ENCODE assay signal across 24 cellular contexts in the genomic region with DNA sequence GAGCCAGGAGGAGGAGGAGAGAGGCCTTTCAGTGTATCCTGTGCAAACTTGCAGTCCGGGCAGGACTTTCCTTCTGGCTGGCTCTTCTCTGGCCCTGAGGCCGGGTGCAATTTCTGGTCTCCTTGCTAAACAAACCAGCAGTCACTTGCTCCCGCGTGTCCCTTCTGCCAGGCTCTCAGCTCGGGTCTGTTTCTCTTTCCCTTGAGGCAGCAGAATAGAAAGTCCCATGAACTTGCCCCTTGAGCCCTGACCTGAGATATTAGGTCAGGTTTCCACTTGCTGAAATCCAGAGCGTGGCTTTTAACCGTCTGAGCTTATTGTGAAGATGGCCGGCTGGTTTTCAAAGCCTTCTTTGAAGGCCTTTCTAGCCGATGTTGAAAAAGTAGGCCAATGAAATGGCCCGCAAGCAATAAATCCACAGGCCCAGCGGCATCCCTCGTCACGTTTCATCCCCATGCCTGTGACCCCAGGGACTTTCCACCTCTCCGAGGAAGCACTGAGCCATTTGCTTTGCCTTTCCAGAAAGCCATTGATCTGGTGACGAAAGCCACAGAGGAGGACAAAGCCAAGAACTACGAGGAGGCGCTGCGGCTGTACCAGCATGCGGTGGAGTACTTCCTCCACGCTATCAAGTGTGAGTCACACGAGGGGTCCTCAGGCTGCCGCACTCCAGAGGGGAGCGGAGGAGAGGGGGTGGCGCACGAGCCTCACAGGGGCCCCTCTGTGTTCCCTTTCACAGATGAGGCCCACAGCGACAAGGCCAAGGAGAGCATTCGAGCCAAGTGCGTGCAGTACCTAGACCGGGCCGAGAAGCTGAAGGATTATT. TPM values are rescaled to one million over a fixed set of nuclear protein-coding genes. Genes with fewer than 3 reads are reported as not detected.
DNase-seq lines count a peak whose midpoint lies in the region; ATAC-seq, FAIRE-seq and TF ChIP-seq lines count a peak whose summit lies in the region.
"Had no signal": no experiment of that assay in that cellular context is flagged by ENCODE, and none has a peak within 500 bp of the region (broad histone marks: within the 10 kb centered on the region; RNA-seq: fewer than 3 reads in every experiment).

No MANE protein-coding gene starts in this region.

- in situ Hi-C loops in HepG2 (cut with HindIII; ENCODE audit: extremely low pct_ligation_motif_present, low pct_unique_long_range_greater_than_20kb): no loop called here

- TF ChIP-seq POLR2A in HepG2 (IDR thresholded peaks at IDR 0.05; ENCODE audit: insufficient read depth in 1 of 2, low read depth in 2 of 2, low read length in 2 of 2): no peak

- TF ChIP-seq CTCF in RWPE1 (conservative IDR thresholded peaks at IDR 0.05; ENCODE audit: low read depth): no peak
- TF ChIP-seq CTCF in HepG2 (CRISPR knock-in tag; IDR thresholded peaks at IDR 0.05): no peak

- H3K27ac ChIP-seq in RWPE1 (peak overlapping the region; percentile 18), HepG2 (ENCODE audit: extremely low read length, insufficient read depth, low read length) (peak overlapping the region; percentile 43)
- H3K27ac ChIP-seq: ascending aorta, left ventricle myocardium inferior, upper lobe of right lung had no signal

- H3K27ac Mint-ChIP-seq in stimulated activated effector memory CD8-positive, alpha-beta T cell treated with anti-CD3 and anti-CD28 coated beads, Interleukin-12 subunit alpha, Interleukin-12 subunit beta, amount 100 ng/mL, for 72 hours: peak overlapping the region; percentile 78
- H3K27ac Mint-ChIP-seq: activated CD4-positive, alpha-beta memory T cell treated with anti-CD3 and anti-CD28 coated beads, Interleukin-2, amount 10 ng/mL, durations not matched to agents 7 days and 5 days; B cell had no signal

- no peak overlapping the region for H3K9ac ChIP-seq in HepG2 (ENCODE audit: insufficient read depth, low read depth, low read length)

- intact Hi-C loops in HepG2 (cut with micrococcal nuclease; ENCODE audit: unreplicated experiment): no loop called here

- ATAC-seq in HepG2 (no peak), HG03196 (IDR thresholded peaks at IDR 0.05; ENCODE audit: unreplicated experiment) (no peak)
- no peak for ATAC-seq in stimulated activated effector memory CD8-positive, alpha-beta T cell treated with anti-CD3 and anti-CD28 coated beads, Interleukin-12 subunit alpha, Interleukin-12 subunit beta, amount 100 ng/mL, for 72 hours
- ATAC-seq: HCT116, upper lobe of right lung had no signal

- TF ChIP-seq EP300 in HepG2 (IDR thresholded peaks at IDR 0.05; ENCODE audit: low read depth in 2 of 2, low read length in 2 of 2) (no peak), HepG2 (CRISPR knock-in tag; IDR thresholded peaks at IDR 0.05; ENCODE audit: borderline replicate concordance) (no peak)

- DNase-seq in SIG-M5 treated with dmso at 0.1 percent for 504 hours (lab: John Stamatoyannopoulos, UW; ENCODE audit: unreplicated experiment) (peak; percentile 29), SIG-M5 (lab: John Stamatoyannopoulos, UW) (no peak), RWPE1 (ENCODE audit: low spot score) (no peak), HepG2 (ENCODE audit: low spot score) (no peak)
- no peak for DNase-seq in stimulated activated effector memory CD8-positive, alpha-beta T cell treated with anti-CD3 and anti-CD28 coated beads, Interleukin-12 subunit alpha, Interleukin-12 subunit beta, amount 100 ng/mL, for 72 hours (ENCODE audit: low spot score in 2 of 2)
- no peak for DNase-seq in stimulated activated CD4-positive, alpha-beta T cell treated with anti-CD3 and anti-CD28 coated beads, Interleukin-15, amount 100 ng/mL, for 24 hours
- no peak for DNase-seq in activated CD4-positive, alpha-beta T cell treated with anti-CD3 and anti-CD28 coated beads, Interleukin-2, amount 50 U/mL, for 1 hour
- DNase-seq: 8988T; activated CD4-positive, alpha-beta memory T cell treated with anti-CD3 and anti-CD28 coated beads, Interleukin-2, amount 10 ng/mL, durations not matched to agents 7 days and 5 days; activated naive CD4-positive, alpha-beta T cell treated with Interleukin-2 at 50 U/mL for 16 hours; left ventricle myocardium inferior; NCI-H1417 treated with DMSO at 0.1 percent for 48 hours; NCI-H2171; NCI-H524 treated with DMSO at 0.1 percent for 48 hours; SHP77 treated with DMSO at 0.1 percent for 48 hours; stimulated activated CD4-positive, alpha-beta T cell treated with anti-CD3 and anti-CD28 coated beads, Interleukin-4, amount 100 ng/mL, for 24 hours; upper lobe of right lung had no signal

- H3K9me3 ChIP-seq in HepG2 (ENCODE audit: low read length): no peaks in the 10 kb centered on the region
- H3K9me3 ChIP-seq: ascending aorta, Caco-2, left ventricle myocardium inferior, upper lobe of right lung had no signal

- H3K36me3 Mint-ChIP-seq in stimulated activated effector memory CD8-positive, alpha-beta T cell treated with anti-CD3 and anti-CD28 coated beads, Interleukin-12 subunit alpha, Interleukin-12 subunit beta, amount 100 ng/mL, for 72 hours: peaks cover 89% of the 10 kb centered on the region

- TF ChIP-seq RAD21 in HepG2 (CRISPR knock-in tag; IDR thresholded peaks at IDR 0.05): no peak

- H3K4me1 ChIP-seq in HepG2 (ENCODE audit: insufficient read depth, low read length): peaks cover 27% of the 10 kb centered on the region

- H3K4me1 Mint-ChIP-seq in stimulated activated effector memory CD8-positive, alpha-beta T cell treated with anti-CD3 and anti-CD28 coated beads, Interleukin-12 subunit alpha, Interleukin-12 subunit beta, amount 100 ng/mL, for 72 hours: peaks cover 33% of the 10 kb centered on the region

- WGBS in HepG2 (ENCODE audit: low lambda C conversion rate): 92% methylated on average over 29 of the region's 30 CpGs

- no TSS peak for BruUV-seq in HepG2 (replicated peaks; lab: Mats Ljungman, UMichigan)

- H2AFZ ChIP-seq in HepG2 (ENCODE audit: low read length): no peak overlapping the region

- CTCF ChIA-PET in RWPE1 (lab: Yijun Ruan, JAX): no interaction called here
- CTCF ChIA-PET in HepG2 (lab: Yijun Ruan, JAX; ENCODE audit: low intra/inter-chr PET ratio, low total read pairs): no interaction called here

- POLR2A ChIA-PET in RWPE1 (lab: Yijun Ruan, JAX; ENCODE audit: low non-redundant PET): no interaction called here
- POLR2A ChIA-PET in HepG2 (lab: Yijun Ruan, JAX): interaction anchor here (0.9 to 1.3 kb wide), 2 partner anchors 11 to 23 kb away, joined by 3 to 10 read pairs; no protein-coding TSS in a partner anchor

- H3K36me3 ChIP-seq in HepG2 (replicated peaks in 1 of 2; ENCODE audit: control insufficient read depth in 1 of 2, insufficient read depth in 2 of 2, low read length in 2 of 2): peaks cover 40 to 56% of the 10 kb centered on the region in 2 experiments

- no peaks in the 10 kb centered on the region for H3K9me3 Mint-ChIP-seq in stimulated activated effector memory CD8-positive, alpha-beta T cell treated with anti-CD3 and anti-CD28 coated beads, Interleukin-12 subunit alpha, Interleukin-12 subunit beta, amount 100 ng/mL, for 72 hours
- H3K9me3 Mint-ChIP-seq: activated CD4-positive, alpha-beta memory T cell treated with anti-CD3 and anti-CD28 coated beads, Interleukin-2, amount 10 ng/mL, durations not matched to agents 7 days and 5 days had no signal

- FAIRE-seq in HepG2 (lab: Jason Lieb, UNC): no peak

- H3K27me3 ChIP-seq in HepG2 (ENCODE audit: control insufficient read depth in 1 of 2, insufficient read depth in 2 of 2, low read length in 2 of 2): no peaks in the 10 kb centered on the region
- H3K27me3 ChIP-seq: ascending aorta, upper lobe of right lung had no signal

- no peak overlapping the region for H3K4me3 ChIP-seq in HepG2 (replicated peaks in 1 of 3; ENCODE audit: insufficient read depth in 1 of 3, low read depth in 2 of 3, low read length in 3 of 3)
- H3K4me3 ChIP-seq: ascending aorta, left ventricle myocardium inferior, upper lobe of right lung had no signal

- H3K4me2 ChIP-seq in HepG2 (ENCODE audit: low read depth, low read length): no peak overlapping the region

- peaks cover 24% of the 10 kb centered on the region for H3K79me2 ChIP-seq in HepG2 (ENCODE audit: insufficient read depth, low read length)

- H4K20me1 ChIP-seq in HepG2 (ENCODE audit: insufficient read depth, low read length): 0 out of 2 replicates have a peak, but pooled peaks cover 4% of the 10 kb centered on the region

- H3K4me3 Mint-ChIP-seq in stimulated activated effector memory CD8-positive, alpha-beta T cell treated with anti-CD3 and anti-CD28 coated beads, Interleukin-12 subunit alpha, Interleukin-12 subunit beta, amount 100 ng/mL, for 72 hours: no peak overlapping the region
- H3K4me3 Mint-ChIP-seq: activated CD4-positive, alpha-beta memory T cell treated with anti-CD3 and anti-CD28 coated beads, Interleukin-2, amount 10 ng/mL, durations not matched to agents 7 days and 5 days; B cell had no signal

RNA-seq across cellular contexts. Expression of a gene that starts 4.5 kb away (rescaled TPM):
- 21.0 and 27.9 TPM in 2 replicates for total RNA-seq in HepG2 (2016; rRNA removed; fragmentation: Illumina TruSeq; extraction: Trizol)
- total RNA-seq in HepG2 (2016; cell fraction: cytosol; rRNA removed; fragmentation: Illumina TruSeq; extraction: Trizol; ENCODE audit: low read depth): 22.9 and 26.6 TPM in 2 replicates
- 20.6 and 26.3 TPM in 2 replicates for total RNA-seq in HepG2 (2016; cell fraction: insoluble cytoplasmic fraction; rRNA removed; fragmentation: Illumina TruSeq; extraction: Trizol)
- 35.0 and 37.1 TPM in 2 replicates for total RNA-seq in HepG2 (2016; cell fraction: membrane; rRNA removed; fragmentation: Illumina TruSeq; extraction: Trizol)
- 20.1 and 24.2 TPM in 2 replicates for total RNA-seq in HepG2 (2016; cell fraction: nucleus; rRNA removed; fragmentation: Illumina TruSeq; extraction: Trizol)
- 13.2 and 15.7 TPM in 2 replicates for polyA plus RNA-seq in HepG2 (2011; rRNA removed)
- 13.5 TPM in 2 replicates for polyA plus RNA-seq in HepG2 (2011; cell fraction: cytosol; rRNA removed)
- polyA plus RNA-seq in HepG2 (2011; cell fraction: nucleus; rRNA removed): 19.8 and 23.6 TPM in 2 replicates
- 35.1 and 39.0 TPM in 2 replicates for polyA plus RNA-seq in HepG2 (2012)
- polyA plus RNA-seq in HepG2 (2016; cell fraction: cytosol; fragmentation: Illumina TruSeq; extraction: Trizol; ENCODE audit: low read depth): 17.7 and 22.9 TPM in 2 replicates
- polyA plus RNA-seq in HepG2 (2016; cell fraction: insoluble cytoplasmic fraction; fragmentation: Illumina TruSeq; extraction: Trizol; ENCODE audit: low read depth): 25.9 and 27.3 TPM in 2 replicates
- 29.1 and 33.5 TPM in 2 replicates for polyA plus RNA-seq in HepG2 (2016; cell fraction: membrane; fragmentation: Illumina TruSeq; extraction: Trizol; ENCODE audit: low read depth)
- polyA plus RNA-seq in HepG2 (2016; cell fraction: nucleus; fragmentation: Illumina TruSeq; extraction: Trizol; ENCODE audit: insufficient read depth, low read depth): 40.5 and 45.1 TPM in 2 replicates
- polyA minus RNA-seq in HepG2 (2011; rRNA and poly(A)+ RNA removed; ENCODE audit: low replicate concordance): 26.2 and 31.9 TPM in 2 replicates
- polyA minus RNA-seq in HepG2 (2011; cell fraction: cytosol; rRNA and poly(A)+ RNA removed): 8.4 and 11.2 TPM in 2 replicates
- polyA minus RNA-seq in HepG2 (2011; cell fraction: nucleus; rRNA and poly(A)+ RNA removed): 15.3 and 19.3 TPM in 2 replicates

RNA-seq across cellular contexts. Expression of a gene that starts 14.7 kb away (rescaled TPM):
- 26.8 and 48.8 TPM in 2 replicates for total RNA-seq in HepG2 (2016; rRNA removed; fragmentation: Illumina TruSeq; extraction: Trizol)
- total RNA-seq in HepG2 (2016; cell fraction: cytosol; rRNA removed; fragmentation: Illumina TruSeq; extraction: Trizol; ENCODE audit: low read depth): 18.2 and 24.6 TPM in 2 replicates
- total RNA-seq in HepG2 (2016; cell fraction: insoluble cytoplasmic fraction; rRNA removed; fragmentation: Illumina TruSeq; extraction: Trizol): 28.5 and 44.0 TPM in 2 replicates
- 38.4 and 44.7 TPM in 2 replicates for total RNA-seq in HepG2 (2016; cell fraction: membrane; rRNA removed; fragmentation: Illumina TruSeq; extraction: Trizol)
- 29.9 and 30.3 TPM in 2 replicates for total RNA-seq in HepG2 (2016; cell fraction: nucleus; rRNA removed; fragmentation: Illumina TruSeq; extraction: Trizol)
- polyA plus RNA-seq in HepG2 (2011; rRNA removed): 12.4 and 15.5 TPM in 2 replicates
- 22.8 and 23.1 TPM in 2 replicates for polyA plus RNA-seq in HepG2 (2011; cell fraction: cytosol; rRNA removed)
- 24.7 and 25.0 TPM in 2 replicates for polyA plus RNA-seq in HepG2 (2011; cell fraction: nucleus; rRNA removed)
- 6.4 and 8.7 TPM in 2 replicates for polyA plus RNA-seq in HepG2 (2012)
- polyA plus RNA-seq in HepG2 (2016; cell fraction: cytosol; fragmentation: Illumina TruSeq; extraction: Trizol; ENCODE audit: low read depth): 23.5 and 29.1 TPM in 2 replicates
- 23.7 and 27.1 TPM in 2 replicates for polyA plus RNA-seq in HepG2 (2016; cell fraction: insoluble cytoplasmic fraction; fragmentation: Illumina TruSeq; extraction: Trizol; ENCODE audit: low read depth)
- 21.1 and 25.6 TPM in 2 replicates for polyA plus RNA-seq in HepG2 (2016; cell fraction: membrane; fragmentation: Illumina TruSeq; extraction: Trizol; ENCODE audit: low read depth)
- 37.8 and 54.6 TPM in 2 replicates for polyA plus RNA-seq in HepG2 (2016; cell fraction: nucleus; fragmentation: Illumina TruSeq; extraction: Trizol; ENCODE audit: insufficient read depth, low read depth)
- 4.4 and 16.0 TPM in 2 replicates for polyA minus RNA-seq in HepG2 (2011; rRNA and poly(A)+ RNA removed; ENCODE audit: low replicate concordance)
- polyA minus RNA-seq in HepG2 (2011; cell fraction: cytosol; rRNA and poly(A)+ RNA removed): 15.6 and 19.5 TPM in 2 replicates
- 6.3 and 19.4 TPM in 2 replicates for polyA minus RNA-seq in HepG2 (2011; cell fraction: nucleus; rRNA and poly(A)+ RNA removed)

RNA-seq across cellular contexts. Expression of a gene that starts 23.7 kb away (rescaled TPM):
- 52.1 and 55.3 TPM in 2 replicates for total RNA-seq in HepG2 (2016; rRNA removed; fragmentation: Illumina TruSeq; extraction: Trizol)
- total RNA-seq in HepG2 (2016; cell fraction: cytosol; rRNA removed; fragmentation: Illumina TruSeq; extraction: Trizol; ENCODE audit: low read depth): 10.7 and 10.9 TPM in 2 replicates
- total RNA-seq in HepG2 (2016; cell fraction: insoluble cytoplasmic fraction; rRNA removed; fragmentation: Illumina TruSeq; extraction: Trizol): 51.4 and 55.0 TPM in 2 replicates
- 19.3 and 21.7 TPM in 2 replicates for total RNA-seq in HepG2 (2016; cell fraction: membrane; rRNA removed; fragmentation: Illumina TruSeq; extraction: Trizol)
- total RNA-seq in HepG2 (2016; cell fraction: nucleus; rRNA removed; fragmentation: Illumina TruSeq; extraction: Trizol): 36.9 and 39.9 TPM in 2 replicates
- 45.5 and 53.9 TPM in 2 replicates for polyA plus RNA-seq in HepG2 (2011; rRNA removed)
- 41.6 and 42.2 TPM in 2 replicates for polyA plus RNA-seq in HepG2 (2011; cell fraction: cytosol; rRNA removed)
- 54.2 and 55.8 TPM in 2 replicates for polyA plus RNA-seq in HepG2 (2011; cell fraction: nucleus; rRNA removed)
- polyA plus RNA-seq in HepG2 (2012): 25.6 and 25.8 TPM in 2 replicates
- polyA plus RNA-seq in HepG2 (2016; cell fraction: cytosol; fragmentation: Illumina TruSeq; extraction: Trizol; ENCODE audit: low read depth): 4.5 and 4.6 TPM in 2 replicates
- polyA plus RNA-seq in HepG2 (2016; cell fraction: insoluble cytoplasmic fraction; fragmentation: Illumina TruSeq; extraction: Trizol; ENCODE audit: low read depth): 43.6 and 45.3 TPM in 2 replicates
- polyA plus RNA-seq in HepG2 (2016; cell fraction: membrane; fragmentation: Illumina TruSeq; extraction: Trizol; ENCODE audit: low read depth): 8.1 and 10.3 TPM in 2 replicates
- 58.0 and 62.4 TPM in 2 replicates for polyA plus RNA-seq in HepG2 (2016; cell fraction: nucleus; fragmentation: Illumina TruSeq; extraction: Trizol; ENCODE audit: insufficient read depth, low read depth)
- polyA minus RNA-seq in HepG2 (2011; rRNA and poly(A)+ RNA removed; ENCODE audit: low replicate concordance): 107 and 148 TPM in 2 replicates
- 58.2 and 58.3 TPM in 2 replicates for polyA minus RNA-seq in HepG2 (2011; cell fraction: cytosol; rRNA and poly(A)+ RNA removed)
- polyA minus RNA-seq in HepG2 (2011; cell fraction: nucleus; rRNA and poly(A)+ RNA removed): 63.6 and 70.5 TPM in 2 replicates

RNA-seq across cellular contexts. Expression of a gene that starts 23.9 kb away (rescaled TPM):
- 114 and 144 TPM in 2 replicates for total RNA-seq in HepG2 (2016; rRNA removed; fragmentation: Illumina TruSeq; extraction: Trizol)
- 18.2 and 22.3 TPM in 2 replicates for total RNA-seq in HepG2 (2016; cell fraction: cytosol; rRNA removed; fragmentation: Illumina TruSeq; extraction: Trizol; ENCODE audit: low read depth)
- 111 and 158 TPM in 2 replicates for total RNA-seq in HepG2 (2016; cell fraction: insoluble cytoplasmic fraction; rRNA removed; fragmentation: Illumina TruSeq; extraction: Trizol)
- 44.6 and 49.9 TPM in 2 replicates for total RNA-seq in HepG2 (2016; cell fraction: membrane; rRNA removed; fragmentation: Illumina TruSeq; extraction: Trizol)
- total RNA-seq in HepG2 (2016; cell fraction: nucleus; rRNA removed; fragmentation: Illumina TruSeq; extraction: Trizol): 41.5 and 45.6 TPM in 2 replicates
- polyA plus RNA-seq in HepG2 (2011; rRNA removed): 14.0 and 15.3 TPM in 2 replicates
- 14.2 and 20.2 TPM in 2 replicates for polyA plus RNA-seq in HepG2 (2011; cell fraction: cytosol; rRNA removed)
- 6.7 and 10.3 TPM in 2 replicates for polyA plus RNA-seq in HepG2 (2011; cell fraction: nucleus; rRNA removed)
- polyA plus RNA-seq in HepG2 (2012): 36.0 and 46.6 TPM in 2 replicates
- 8.3 and 9.9 TPM in 2 replicates for polyA plus RNA-seq in HepG2 (2016; cell fraction: cytosol; fragmentation: Illumina TruSeq; extraction: Trizol; ENCODE audit: low read depth)
- polyA plus RNA-seq in HepG2 (2016; cell fraction: insoluble cytoplasmic fraction; fragmentation: Illumina TruSeq; extraction: Trizol; ENCODE audit: low read depth): 140 and 161 TPM in 2 replicates
- 25.6 and 25.8 TPM in 2 replicates for polyA plus RNA-seq in HepG2 (2016; cell fraction: membrane; fragmentation: Illumina TruSeq; extraction: Trizol; ENCODE audit: low read depth)
- 69.5 and 74.1 TPM in 2 replicates for polyA plus RNA-seq in HepG2 (2016; cell fraction: nucleus; fragmentation: Illumina TruSeq; extraction: Trizol; ENCODE audit: insufficient read depth, low read depth)
- 18.1 and 22.6 TPM in 2 replicates for polyA minus RNA-seq in HepG2 (2011; rRNA and poly(A)+ RNA removed; ENCODE audit: low replicate concordance)
- polyA minus RNA-seq in HepG2 (2011; cell fraction: cytosol; rRNA and poly(A)+ RNA removed): 14.7 and 15.0 TPM in 2 replicates
- polyA minus RNA-seq in HepG2 (2011; cell fraction: nucleus; rRNA and poly(A)+ RNA removed): 21.9 and 26.0 TPM in 2 replicates

RNA-seq across cellular contexts. Expression of a gene that starts 35.9 kb away (rescaled TPM):
- 6.4 and 14.4 TPM in 2 replicates for total RNA-seq in HepG2 (2016; rRNA removed; fragmentation: Illumina TruSeq; extraction: Trizol)
- 2.9 and 4.8 TPM in 2 replicates for total RNA-seq in HepG2 (2016; cell fraction: cytosol; rRNA removed; fragmentation: Illumina TruSeq; extraction: Trizol; ENCODE audit: low read depth)
- total RNA-seq in HepG2 (2016; cell fraction: insoluble cytoplasmic fraction; rRNA removed; fragmentation: Illumina TruSeq; extraction: Trizol): 9.7 and 13.1 TPM in 2 replicates
- total RNA-seq in HepG2 (2016; cell fraction: membrane; rRNA removed; fragmentation: Illumina TruSeq; extraction: Trizol): 4.0 and 4.4 TPM in 2 replicates
- total RNA-seq in HepG2 (2016; cell fraction: nucleus; rRNA removed; fragmentation: Illumina TruSeq; extraction: Trizol): 9.6 and 11.2 TPM in 2 replicates
- 9.8 and 10.5 TPM in 2 replicates for polyA plus RNA-seq in HepG2 (2011; rRNA removed)
- polyA plus RNA-seq in HepG2 (2011; cell fraction: cytosol; rRNA removed): 8.0 and 12.8 TPM in 2 replicates
- polyA plus RNA-seq in HepG2 (2011; cell fraction: nucleus; rRNA removed): 3.0 and 4.5 TPM in 2 replicates
- polyA plus RNA-seq in HepG2 (2012): 6.0 and 10.3 TPM in 2 replicates
- polyA plus RNA-seq in HepG2 (2016; cell fraction: cytosol; fragmentation: Illumina TruSeq; extraction: Trizol; ENCODE audit: low read depth): 3.8 and 4.3 TPM in 2 replicates
- polyA plus RNA-seq in HepG2 (2016; cell fraction: insoluble cytoplasmic fraction; fragmentation: Illumina TruSeq; extraction: Trizol; ENCODE audit: low read depth): 7.5 and 10.5 TPM in 2 replicates
- polyA plus RNA-seq in HepG2 (2016; cell fraction: membrane; fragmentation: Illumina TruSeq; extraction: Trizol; ENCODE audit: low read depth): 3.5 and 4.2 TPM in 2 replicates
- polyA plus RNA-seq in HepG2 (2016; cell fraction: nucleus; fragmentation: Illumina TruSeq; extraction: Trizol; ENCODE audit: insufficient read depth, low read depth): 17.8 and 20.3 TPM in 2 replicates
- polyA minus RNA-seq in HepG2 (2011; rRNA and poly(A)+ RNA removed; ENCODE audit: low replicate concordance): 1.3 and 10.3 TPM in 2 replicates
- 1.6 and 2.7 TPM in 2 replicates for polyA minus RNA-seq in HepG2 (2011; cell fraction: cytosol; rRNA and poly(A)+ RNA removed)
- 6.2 and 6.7 TPM in 2 replicates for polyA minus RNA-seq in HepG2 (2011; cell fraction: nucleus; rRNA and poly(A)+ RNA removed)
- total RNA-seq: ascending aorta, fibroblast of lung, left ventricle myocardium inferior had no signal
- polyA plus RNA-seq: neural cell had no signal
